7 cellular contexts compared by ENCODE assay signal in genomic region chr14:102510616-102511520, GRCh38. TPM values are rescaled to one million over a fixed set of nuclear protein-coding genes. Genes with fewer than 3 reads are reported as not detected.
A peak's percentile ranks its signal among the peaks of the same experiment; 100 is the strongest.
DNase-seq lines count a peak whose midpoint lies in the region; ATAC-seq, FAIRE-seq and TF ChIP-seq lines count a peak whose summit lies in the region.

No MANE protein-coding gene starts in this region.

- peaks cover 5% of the 10 kb centered on the region; the same call in 1 of the 2 replicates for H3K36me3 Mint-ChIP-seq in HFFc6 (ENCODE audit: low read depth)

- H3K27ac Mint-ChIP-seq in HFFc6, result no peak overlapping the region

- CTCF ChIA-PET in endothelial cell of umbilical vein (lab: Charles Lee), result interaction anchor here (1.1 kb wide), 1 partner anchor 72 kb away, joined by 3 read pairs; no protein-coding TSS in a partner anchor

- ATAC-seq in SK-N-SH treated with all-trans-retinoic acid at 6 μM for 48 hours (0 out of 3 replicates have a peak, but pooled peaks have one; percentile 2), pancreas (peak in 3 of 4 donors; percentile 14 to 19 (median 17)), left lobe of liver (no peak)

- peak overlapping the region; percentile 85 for H3K4me3 Mint-ChIP-seq in HFFc6

- DNase-seq in HFFc6, result no peak
- no peak for DNase-seq in endothelial cell of umbilical vein (ENCODE audit: low read depth, low spot score)
- DNase-seq in pancreas, result peak in 2 of 6 donors; percentile 38 to 45
- no peak for DNase-seq in GM19238 (ENCODE audit: insufficient read length, low spot score)
- no peak for DNase-seq in GM03348 (ENCODE audit: low spot score)
- DNase-seq in left lobe of liver (ENCODE audit: low spot score), result no peak

- H3K4me1 ChIP-seq in endothelial cell of umbilical vein (ENCODE audit: control insufficient read depth, extremely low read depth, insufficient read depth, low read length), result peaks cover 6% of the 10 kb centered on the region
- peaks cover 0 to 3% (median 0%) of the 10 kb centered on the region in 3 donors for H3K4me1 ChIP-seq in pancreas

- no peaks in the 10 kb centered on the region for H3K9me1 ChIP-seq in endothelial cell of umbilical vein (replicated peaks; ENCODE audit: control insufficient read depth, extremely low read depth, insufficient read depth, low read length)

- BruUV-seq in endothelial cell of umbilical vein (replicated peaks; lab: Mats Ljungman, UMichigan), result no TSS peak

- no peak for TF ChIP-seq POLR2A in endothelial cell of umbilical vein (IDR thresholded peaks at IDR 0.05; ENCODE audit: low read depth, low read length)

- FAIRE-seq in endothelial cell of umbilical vein (lab: Jason Lieb, UNC), result peak; percentile 43
- no peak for FAIRE-seq in pancreas (lab: Jason Lieb, UNC)

- H3K27me3 ChIP-seq in endothelial cell of umbilical vein (ENCODE audit: control insufficient read depth in 2 of 2, insufficient read depth in 2 of 2, low read length in 2 of 2), result no peaks in the 10 kb centered on the region
- H3K27me3 ChIP-seq in pancreas, result no peaks in the 10 kb centered on the region

- intact Hi-C loops in endothelial cell of umbilical vein (cut with micrococcal nuclease) (loop anchor here (10.0 kb wide), 1 partner anchor 276 kb away; no protein-coding TSS in a partner anchor), pancreas (cut with DNase I) (loop anchor here in 2 of 3 donors (5.0 kb wide), 2 partner anchors 64 to 74 kb away; no protein-coding TSS in a partner anchor)

- H3K9me3 Mint-ChIP-seq in HFFc6, result no peaks in the 10 kb centered on the region

- TF ChIP-seq CTCF in HFFc6 (IDR thresholded peaks at IDR 0.05) (no peak), endothelial cell of umbilical vein (IDR thresholded peaks at IDR 0.05; ENCODE audit: extremely low read depth in 1 of 2, insufficient read depth in 1 of 2, low read depth in 1 of 2, low read length in 2 of 2) (no peak), pancreas (IDR thresholded peaks at IDR 0.05) (no peak)

- H3K79me2 ChIP-seq in endothelial cell of umbilical vein (ENCODE audit: control insufficient read depth, insufficient read depth, low read length), result peaks cover 3% of the 10 kb centered on the region

- no peaks in the 10 kb centered on the region for H4K20me1 ChIP-seq in endothelial cell of umbilical vein (replicated peaks; ENCODE audit: control insufficient read depth, extremely low read depth, insufficient read depth, low read length)

- peaks cover 0 to under 1% of the 10 kb centered on the region in 2 experiments for H3K36me3 ChIP-seq in endothelial cell of umbilical vein (ENCODE audit: control insufficient read depth in 2 of 2, extremely low read depth in 1 of 2, insufficient read depth in 2 of 2, low read length in 2 of 2)
- no peaks in the 10 kb centered on the region for H3K36me3 ChIP-seq in pancreas

- H3K9me3 ChIP-seq in endothelial cell of umbilical vein (replicated peaks; ENCODE audit: control insufficient read depth, insufficient read depth, low read length), result no peaks in the 10 kb centered on the region
- no peaks in the 10 kb centered on the region for H3K9me3 ChIP-seq in pancreas

- peaks cover 4% of the 10 kb centered on the region for H3K27me3 Mint-ChIP-seq in HFFc6 (ENCODE audit: insufficient read depth)

- H3K27ac ChIP-seq in endothelial cell of umbilical vein (ENCODE audit: insufficient read depth, low read depth, low read length) (no peak overlapping the region), pancreas (no peak overlapping the region)

- POLR2A ChIA-PET in endothelial cell of umbilical vein (lab: Charles Lee), result no interaction called here

- no peaks in the 10 kb centered on the region for H3K4me1 Mint-ChIP-seq in HFFc6 (ENCODE audit: low read depth)

- H3K4me2 ChIP-seq in endothelial cell of umbilical vein (ENCODE audit: insufficient read depth, low read length), result peak overlapping the region; percentile 69

- H3K4me3 ChIP-seq in endothelial cell of umbilical vein (replicated peaks in 1 of 3; ENCODE audit: insufficient read depth in 1 of 3, low read depth in 1 of 3, low read length in 3 of 3), result no peak overlapping the region
- peak overlapping the region in 1 of 4 donors; percentile 68 for H3K4me3 ChIP-seq in pancreas

- no peak overlapping the region for H3K9ac ChIP-seq in endothelial cell of umbilical vein (replicated peaks; ENCODE audit: extremely low read depth, insufficient read depth, low read length)

- peak overlapping the region; percentile 67 for H2AFZ ChIP-seq in endothelial cell of umbilical vein (ENCODE audit: low read depth, low read length)

- dilution Hi-C loops in endothelial cell of umbilical vein (cut with MboI; ENCODE audit: extremely low pct_ligation_motif_present, low sequenced_read_pairs), result no loop called here

- 67 to 75% methylated on average over 19 of the region's 19 CpGs for WGBS in pancreas, 2 donors

TF ChIP-seq in SK-N-SH treated with all-trans-retinoic acid at 6 μM for 48 hours, 23 proteins besides CTCF, POLR2A, EP300 and RAD21 (continues in another document):
- TF ChIP-seq ZFP30 (CRISPR knock-in tag; IDR thresholded peaks at IDR 0.05), result no peak
- no peak for TF ChIP-seq CREB5 (CRISPR knock-in tag; IDR thresholded peaks at IDR 0.05; ENCODE audit: low read depth)
- no peak for TF ChIP-seq SNAI2 (CRISPR knock-in tag; IDR thresholded peaks at IDR 0.05)
- no peak for TF ChIP-seq PPARA (CRISPR knock-in tag; IDR thresholded peaks at IDR 0.05; ENCODE audit: borderline replicate concordance)
- TF ChIP-seq OSR1 (CRISPR knock-in tag; IDR thresholded peaks at IDR 0.05), result no peak
- TF ChIP-seq CSRNP3 (CRISPR knock-in tag; IDR thresholded peaks at IDR 0.05), result no peak

TF ChIP-seq in endothelial cell of umbilical vein, 7 proteins besides CTCF, POLR2A, EP300 and RAD21:
- TF ChIP-seq POLR2AphosphoS5 (IDR thresholded peaks at IDR 0.05; ENCODE audit: insufficient read depth, low read depth, low read length) (no peak), JUN (IDR thresholded peaks at IDR 0.05; ENCODE audit: borderline replicate concordance, insufficient read depth, insufficient read length, low read depth) (no peak), MYC (IDR thresholded peaks at IDR 0.05; ENCODE audit: low read depth, low read length) (no peak), GATA2 (IDR thresholded peaks at IDR 0.05; ENCODE audit: insufficient read depth, insufficient read length, low read depth, low read length) (no peak), MAX (IDR thresholded peaks at IDR 0.05; ENCODE audit: insufficient read depth, insufficient read length) (no peak)

RNA-seq across cellular contexts. Expression of gene ANKRD9, which starts 1.3 kb away (rescaled TPM):
- total RNA-seq in HFFc6 (2021; fragmentation: NEBNext Ultra II Directional; extraction: Animal tissue kit (Norgen Biotek cat#: 25700)), result 10 to 100 TPM; 13.4 to 18.0 (median 15.6) TPM
- total RNA-seq in endothelial cell of umbilical vein, result 24.6 and 25.9 TPM in 2 replicates
- 21.0 and 27.5 TPM in 2 replicates for polyA plus RNA-seq in endothelial cell of umbilical vein
- polyA plus RNA-seq in endothelial cell of umbilical vein (2011; cell fraction: cytosol; rRNA removed), result 5.7 and 11.8 TPM in 2 replicates
- 21.4 and 27.4 TPM in 2 replicates for polyA plus RNA-seq in endothelial cell of umbilical vein (2011; cell fraction: nucleus; rRNA removed)
- polyA plus RNA-seq in endothelial cell of umbilical vein (2012), result 5.1 and 12.3 TPM in 2 replicates
- polyA minus RNA-seq in endothelial cell of umbilical vein, result 5.9 and 6.0 TPM in 2 replicates
- 22.3 TPM for polyA minus RNA-seq in endothelial cell of umbilical vein (2011; cell fraction: cytosol; rRNA and poly(A)+ RNA removed)
- polyA minus RNA-seq in endothelial cell of umbilical vein (2011; cell fraction: nucleus; rRNA and poly(A)+ RNA removed), result 3.6 and 3.8 TPM in 2 replicates
- 10 to 100 TPM in 1 of 6 donors, 1 to 10 TPM in 5; 7.6 to 14.4 (median 9.4) TPM for total RNA-seq in pancreas
- 1 to 10 TPM; 5.4 to 7.1 TPM for polyA plus RNA-seq in pancreas
- total RNA-seq in left lobe of liver, result 14.5 TPM
